ENCODE assay signal across 13 cellular contexts in the genomic region with DNA sequence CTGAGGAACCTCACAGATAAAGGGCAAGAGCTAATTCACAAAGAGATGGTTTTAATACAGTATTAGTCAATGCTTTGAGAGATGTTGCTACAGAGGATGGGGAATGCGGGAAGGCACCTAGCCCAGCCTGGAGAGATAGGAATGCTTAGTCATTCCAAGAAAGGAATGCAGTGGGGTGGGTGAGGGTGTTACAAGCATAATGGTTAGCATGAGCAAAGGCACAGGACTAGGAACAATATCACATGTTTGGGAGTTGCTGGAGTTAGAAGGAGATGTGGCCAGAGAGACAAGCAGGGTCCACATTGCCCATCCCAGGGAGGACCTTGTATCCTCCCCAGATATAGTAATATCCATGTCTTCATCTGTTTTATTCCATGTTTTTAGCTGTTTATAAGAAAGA.
DNase-seq lines count a peak whose midpoint lies in the region; ATAC-seq and TF ChIP-seq lines count a peak whose summit lies in the region.
"Had no signal": no experiment of that assay in that cellular context is flagged by ENCODE, and none has a peak within 500 bp of the region (broad histone marks: within the 10 kb centered on the region; RNA-seq: fewer than 3 reads in every experiment).

No MANE protein-coding gene starts in this region.

- no peak for TF ChIP-seq EP300 in ovary (IDR thresholded peaks at IDR 0.05)
- TF ChIP-seq EP300 in stomach (IDR thresholded peaks at IDR 0.05): no peak

- no peaks in the 10 kb centered on the region for H3K27me3 ChIP-seq in ovary
- H3K27me3 ChIP-seq in stomach: no peaks in the 10 kb centered on the region
- H3K27me3 ChIP-seq: right atrium auricular region had no signal

- no peak for ATAC-seq in GM19328 (IDR thresholded peaks at IDR 0.05; ENCODE audit: unreplicated experiment)
- ATAC-seq: left ventricle myocardium superior had no signal

- TF ChIP-seq POLR2A in ovary (IDR thresholded peaks at IDR 0.05) (no peak), stomach (IDR thresholded peaks at IDR 0.05) (no peak)

- H3K4me1 ChIP-seq in ovary (ENCODE audit: insufficient read depth) (no peaks in the 10 kb centered on the region), stomach (no peaks in the 10 kb centered on the region)
- H3K4me1 ChIP-seq: right atrium auricular region had no signal

- 22 to 58% (median 54%) methylated on average over 1 of the region's 1 CpG for WGBS in ovary, 3 donors
- 67 to 73% (median 69%) methylated on average over 1 of the region's 1 CpG for WGBS in stomach, 5 donors

- H3K4me3 ChIP-seq in fibroblast of pulmonary artery (replicated peaks; ENCODE audit: low read depth, low read length) (no peak overlapping the region), ovary (no peak overlapping the region), stomach (no peak overlapping the region)
- H3K4me3 ChIP-seq: right atrium auricular region had no signal

- no peak for TF ChIP-seq CTCF in fibroblast of pulmonary artery (IDR thresholded peaks at IDR 0.05; ENCODE audit: low read length, missing control alignments)
- no peak for TF ChIP-seq CTCF in ovary (IDR thresholded peaks at IDR 0.05)
- no peak for TF ChIP-seq CTCF in stomach (IDR thresholded peaks at IDR 0.05)

- H3K36me3 ChIP-seq in ovary (no peaks in the 10 kb centered on the region), stomach (no peaks in the 10 kb centered on the region)
- H3K36me3 ChIP-seq: right atrium auricular region, WERI-Rb-1 had no signal

- intact Hi-C loops in ovary (cut with DNase I) (no loop called here), stomach (cut with DNase I; ENCODE audit: low total_unique reads) (no loop called here)

- DNase-seq in H4 (ENCODE audit: low spot score) (peak; percentile 70), RPMI7951 (ENCODE audit: low read depth) (peak; percentile 81), fibroblast of pulmonary artery (ENCODE audit: low read depth) (peak; percentile 91), renal cortical epithelial cell (ENCODE audit: low read depth) (peak; percentile 93), ovary (no peak), anterior cingulate cortex (lab: John Stamatoyannopoulos, UW) (no peak), stomach (no peak)
- DNase-seq: Karpas-422, left ventricle myocardium superior, NCI-H774, WERI-Rb-1 had no signal

- H3K27ac ChIP-seq in ovary (no peak overlapping the region), stomach (no peak overlapping the region)
- H3K27ac ChIP-seq: right atrium auricular region, WERI-Rb-1 had no signal

- H3K9me3 ChIP-seq in ovary: no peaks in the 10 kb centered on the region
- peaks cover 0 to 7% (median 0%) of the 10 kb centered on the region in 4 donors for H3K9me3 ChIP-seq in stomach

Comparison
In these comparisons a context has a peak if more than half of its experiments do, and no peak if none do; other contexts are left out.
1. DNase-seq: peak in H4 (single experiment), RPMI7951 (single experiment), fibroblast of pulmonary artery (single experiment) and renal cortical epithelial cell (single experiment); none in ovary (0 of 5), anterior cingulate cortex (0 of 58) and stomach (single experiment).